In genomic region chr19:50415661-50416033, GRCh38 we compare ENCODE assay signal across 8 cellular contexts. TPM values are rescaled to one million over a fixed set of nuclear protein-coding genes. Genes with fewer than 3 reads are reported as not detected.
DNase-seq lines count a peak whose midpoint lies in the region; ATAC-seq and TF ChIP-seq lines count a peak whose summit lies in the region.

No MANE protein-coding gene starts in this region.

- intact Hi-C loops in OCI-LY7 (cut with micrococcal nuclease; ENCODE audit: unreplicated experiment) (loop anchor here (1.0 to 2.0 kb wide), 4 partner anchors 19 to 47 kb away; partner anchors contain the start of gene POLD1), natural killer cell (cut with micrococcal nuclease) (no loop called here)

- peaks cover 20 to 21% of the 10 kb centered on the region in 2 donors for H3K27me3 Mint-ChIP-seq in natural killer cell (ENCODE audit: low read depth in 2 of 2)

- TF ChIP-seq CTCF in OCI-LY7 (conservative IDR thresholded peaks at IDR 0.05; ENCODE audit: low read length): no peak
- no peak for TF ChIP-seq CTCF in natural killer cell (IDR thresholded peaks at IDR 0.05)
- no peak for TF ChIP-seq CTCF in suprapubic skin (IDR thresholded peaks at IDR 0.05)

- DNase-seq in OCI-LY7 (ENCODE audit: low spot score) (peak; percentile 96), natural killer cell (no peak), NCI-H187 treated with DMSO at 0.1 percent for 48 hours (lab: John Stamatoyannopoulos, UW) (no peak), NCI-H226 (no peak), suprapubic skin (ENCODE audit: low spot score in 2 of 2) (no peak), NCI-H748 treated with DMSO at 0.1 percent for 48 hours (lab: John Stamatoyannopoulos, UW) (no peak)

- H3K9me3 Mint-ChIP-seq in natural killer cell: no peaks in the 10 kb centered on the region

- H3K9me3 ChIP-seq in OCI-LY7 (ENCODE audit: low read length) (no peaks in the 10 kb centered on the region; the same call in 1 of the 2 replicates), suprapubic skin (no peaks in the 10 kb centered on the region)

- no peak overlapping the region for H3K4me3 Mint-ChIP-seq in natural killer cell

- H2AFZ ChIP-seq in OCI-LY7 (ENCODE audit: low read length): no peak overlapping the region

- no peak overlapping the region for H3K27ac Mint-ChIP-seq in natural killer cell

- H3K4me2 ChIP-seq in OCI-LY7 (ENCODE audit: low read length): peak overlapping the region; percentile 81

- peaks cover 55% of the 10 kb centered on the region for H3K36me3 ChIP-seq in OCI-LY7 (ENCODE audit: insufficient read depth, low read length)
- no peaks in the 10 kb centered on the region for H3K36me3 ChIP-seq in suprapubic skin

- TF ChIP-seq POLR2A in suprapubic skin (IDR thresholded peaks at IDR 0.05): no peak

- H3K27me3 ChIP-seq in suprapubic skin: peaks cover 41% of the 10 kb centered on the region

- 71% methylated on average over 5 of the region's 22 CpGs for WGBS in suprapubic skin

- no peaks in the 10 kb centered on the region for H4K20me1 ChIP-seq in OCI-LY7 (ENCODE audit: insufficient read depth, low read length)

- H3K4me1 Mint-ChIP-seq in natural killer cell: peaks cover 12 to 27% of the 10 kb centered on the region in 2 donors

- BruUV-seq in OCI-LY7 (replicated peaks; lab: Mats Ljungman, UMichigan): no TSS peak

- no peak for TF ChIP-seq EP300 in suprapubic skin (IDR thresholded peaks at IDR 0.05)

- H3K4me1 ChIP-seq in OCI-LY7 (ENCODE audit: insufficient read depth, low read length, poor library complexity, severe bottlenecking) (peaks cover 45% of the 10 kb centered on the region), suprapubic skin (peaks cover 11% of the 10 kb centered on the region)

- ATAC-seq in GM19025 (IDR thresholded peaks at IDR 0.05; ENCODE audit: low read depth, unreplicated experiment) (peak; percentile 62), HG02870 (IDR thresholded peaks at IDR 0.05; ENCODE audit: unreplicated experiment) (peak; percentile 38), natural killer cell (peak; percentile 10 to 59 (median 15))

- H3K4me3 ChIP-seq in OCI-LY7 (ENCODE audit: low read depth, low read length, poor library complexity, severe bottlenecking): peak overlapping the region; percentile 60
- no peak overlapping the region for H3K4me3 ChIP-seq in suprapubic skin

- POLR2A ChIA-PET in OCI-LY7 (lab: Charles Lee): interaction anchor here (0.6 to 0.9 kb wide), 3 partner anchors 38 to 49 kb away, joined by 3 read pairs; no protein-coding TSS in a partner anchor

- H3K9me2 ChIP-seq in OCI-LY7 (ENCODE audit: insufficient read depth, low read length): no peaks in the 10 kb centered on the region

- CTCF ChIA-PET in OCI-LY7 (lab: Charles Lee; ENCODE audit: unreplicated experiment): interaction anchor here (0.5 to 1.1 kb wide), 2 partner anchors 35 to 75 kb away, joined by 3 to 4 read pairs; no protein-coding TSS in a partner anchor

- peaks cover 26% of the 10 kb centered on the region for H3K79me2 ChIP-seq in OCI-LY7 (ENCODE audit: insufficient read depth, low read depth, low read length)

- H3K27ac ChIP-seq in OCI-LY7 (ENCODE audit: low read depth, low read length, poor library complexity, severe bottlenecking): peak overlapping the region; percentile 98
- no peak overlapping the region for H3K27ac ChIP-seq in suprapubic skin

- H3K36me3 Mint-ChIP-seq in natural killer cell: no peaks in the 10 kb centered on the region

RNA-seq across cellular contexts. Expression of gene SPIB, which starts 3.1 kb away (rescaled TPM):
- 122 and 145 TPM in 2 replicates for total RNA-seq in OCI-LY7 (2014; rRNA removed; shearing (Covaris generic))
- 99.4 and 101 TPM in 2 replicates for total RNA-seq in OCI-LY7 (2022)
- 1 to 10 TPM in 1 of 3 donors, under 1 TPM in 2; 0.77 to 2.8 (median 0.78) TPM for total RNA-seq in natural killer cell
- not detected for total RNA-seq in suprapubic skin

RNA-seq across cellular contexts. Expression of gene MYBPC2, which starts 17.0 kb away (rescaled TPM):
- 10.6 and 15.4 TPM in 2 replicates for total RNA-seq in OCI-LY7 (2014; rRNA removed; shearing (Covaris generic))
- total RNA-seq in OCI-LY7 (2022) (22.2 and 28.2 TPM in 2 replicates), natural killer cell (under 1 TPM in 2 of 3 donors, not detected in 1; 0.09 to 0.15 TPM), suprapubic skin (under 1 TPM in 1 of 4 donors, not detected in 3; 0.29 TPM)

RNA-seq across cellular contexts. Expression of gene POLD1, which starts 31.5 kb away (rescaled TPM):
- total RNA-seq in OCI-LY7 (2014; rRNA removed; shearing (Covaris generic)): 147 and 233 TPM in 2 replicates
- total RNA-seq in OCI-LY7 (2022): 119 and 127 TPM in 2 replicates
- 10 to 100 TPM; 26.1 to 32.0 (median 30.2) TPM for total RNA-seq in natural killer cell
- total RNA-seq in suprapubic skin: 10 to 100 TPM; 17.2 to 26.9 (median 21.5) TPM

RNA-seq across cellular contexts. Expression of gene NR1H2, which starts 39.4 kb away (rescaled TPM):
- total RNA-seq in OCI-LY7 (2014; rRNA removed; shearing (Covaris generic)): 52.8 and 65.7 TPM in 2 replicates
- total RNA-seq in OCI-LY7 (2022) (41.2 and 53.1 TPM in 2 replicates), natural killer cell (100 to 1,000 TPM; 185 to 217 (median 211) TPM), suprapubic skin (10 to 100 TPM; 80.6 to 94.7 (median 88.9) TPM)

RNA-seq across cellular contexts. Expression of gene NAPSA, which starts 50.2 kb away (rescaled TPM):
- 2.6 and 5.7 TPM in 2 replicates for total RNA-seq in OCI-LY7 (2014; rRNA removed; shearing (Covaris generic))
- 15.7 and 30.1 TPM in 2 replicates for total RNA-seq in OCI-LY7 (2022)
- total RNA-seq in natural killer cell: 1 to 10 TPM in 1 of 3 donors, under 1 TPM in 2; 0.94 to 1.3 (median 0.95) TPM
- total RNA-seq in suprapubic skin: 1 to 10 TPM in 3 of 4 donors, not detected in 1; 1.7 to 3.7 (median 3.5) TPM

Comparison
In these comparisons a context has a peak if more than half of its experiments do, and no peak if none do; other contexts are left out.
1. RNA of gene SPIB, which starts 3.1 kb away (total RNA-seq): 99.4 to 145 TPM in OCI-LY7; 0.77 to 2.8 TPM in natural killer cell and not detected in suprapubic skin; every median in the first group is over 10 times any median in the second.
2. RNA of gene MYBPC2, which starts 17.0 kb away (total RNA-seq): 10.6 to 28.2 TPM in OCI-LY7; 0.29 TPM in suprapubic skin and 0.09 to 0.15 TPM in natural killer cell; every median in the first group is over 4 times any median in the second.
3. Peak in every context shown above with its lines, with median percentiles within 50 percentile points of each other: ATAC-seq.